Comparison of ENCODE assay signal across 1 cellular context in the genomic region with DNA sequence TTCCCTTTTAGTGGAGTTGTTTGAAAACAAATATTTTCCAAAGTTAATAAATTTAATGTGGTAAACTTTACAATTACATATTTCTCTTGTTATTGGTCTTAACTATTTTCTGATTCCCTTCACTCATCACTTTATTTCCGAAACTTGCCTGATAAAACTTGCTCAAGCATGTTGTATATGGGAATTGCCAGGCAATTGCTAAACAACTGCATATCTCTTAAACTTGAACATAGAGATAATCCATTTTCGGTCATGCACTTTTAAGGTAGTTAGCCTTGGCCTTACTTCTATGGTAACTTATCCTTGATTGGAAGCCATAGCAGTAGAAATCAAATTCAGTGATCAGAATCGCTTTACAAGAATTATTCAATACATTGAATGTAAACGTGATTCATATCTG.
TF ChIP-seq lines count a peak whose summit lies in the region.

No MANE protein-coding gene starts in this region.

TF ChIP-seq in IMR-90, 13 proteins besides CTCF, POLR2A, EP300 and RAD21 (continued from another document):
- TF ChIP-seq, protein P1, sequence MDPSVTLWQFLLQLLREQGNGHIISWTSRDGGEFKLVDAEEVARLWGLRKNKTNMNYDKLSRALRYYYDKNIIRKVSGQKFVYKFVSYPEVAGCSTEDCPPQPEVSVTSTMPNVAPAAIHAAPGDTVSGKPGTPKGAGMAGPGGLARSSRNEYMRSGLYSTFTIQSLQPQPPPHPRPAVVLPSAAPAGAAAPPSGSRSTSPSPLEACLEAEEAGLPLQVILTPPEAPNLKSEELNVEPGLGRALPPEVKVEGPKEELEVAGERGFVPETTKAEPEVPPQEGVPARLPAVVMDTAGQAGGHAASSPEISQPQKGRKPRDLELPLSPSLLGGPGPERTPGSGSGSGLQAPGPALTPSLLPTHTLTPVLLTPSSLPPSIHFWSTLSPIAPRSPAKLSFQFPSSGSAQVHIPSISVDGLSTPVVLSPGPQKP (IDR thresholded peaks at IDR 0.05; ENCODE audit: borderline replicate concordance, low read depth, low read length), result no peak
- no peak for TF ChIP-seq RCOR1 (IDR thresholded peaks at IDR 0.05; ENCODE audit: insufficient replicate concordance, low read length)
- no peak for TF ChIP-seq USF2 (IDR thresholded peaks at IDR 0.05; ENCODE audit: low read depth, low read length)
